Comparison of ENCODE assay signal across 21 cellular contexts in genomic region chr12:15583804-15584203, GRCh38.
"Had no signal": no experiment of that assay in that cellular context is flagged by ENCODE, and none has a peak within 500 bp of the region (broad histone marks: within the 10 kb centered on the region; RNA-seq: fewer than 3 reads in every experiment).

No MANE protein-coding gene starts in this region.

- H3K4me3 Mint-ChIP-seq: activated CD4-positive, alpha-beta T cell treated with anti-CD3 and anti-CD28 coated beads, Interleukin-2, amount 10 ng/mL, durations not matched to agents 7 days and 5 days; activated naive CD4-positive, alpha-beta T cell treated with anti-CD3 and anti-CD28 coated beads for 36 hours; activated naive CD8-positive, alpha-beta T cell treated with anti-CD3 and anti-CD28 coated beads, Interleukin-2, amount 10 ng/mL, durations not matched to agents 7 days and 5 days; activated T-cell treated with anti-CD3 and anti-CD28 coated beads, Interleukin-2, amount 50 U/mL, for 24 hours; central memory CD8-positive, alpha-beta T cell; effector memory CD8-positive, alpha-beta T cell; nephron; stimulated activated memory B cell treated with anti-CD40 and anti-IgM and Interleukin-4, amounts not matched to agents 10 μg/mL and 1 μg/mL and 100 μg/mL, for 72 hours; T-helper 1 cell treated with Interleukin-12 subunit alpha and Interleukin-12 subunit beta and Interleukin-4 antibody, amounts not matched to agents 30 μg/mL and 1 μg/mL, for 36 hours had no signal

- H3K27ac ChIP-seq: breast epithelium, esophagus muscularis mucosa, gastrocnemius medialis, left ventricle myocardium inferior, right lobe of liver, skin epidermis, stomach, suprapubic skin, tibial nerve had no signal

- H3K27ac Mint-ChIP-seq: activated naive CD4-positive, alpha-beta T cell treated with anti-CD3 and anti-CD28 coated beads for 36 hours; activated naive CD8-positive, alpha-beta T cell treated with anti-CD3 and anti-CD28 coated beads, Interleukin-2, amount 10 ng/mL, durations not matched to agents 7 days and 5 days; activated T-cell treated with anti-CD3 and anti-CD28 coated beads, Interleukin-2, amount 50 U/mL, for 24 hours; activated T-helper 2 cell treated with anti-CD3 and anti-CD28 coated beads, Interferon-gamma antibody, Interleukin-2, Interleukin-4, amounts not matched to agents 10 μg/mL and 5 μg/mL and 100 μg/mL, durations not matched to agents 14 hours and 24 hours and 36 hours; effector memory CD8-positive, alpha-beta T cell; stimulated activated memory B cell treated with anti-CD40 and anti-IgM and Interleukin-4, amounts not matched to agents 10 μg/mL and 1 μg/mL and 100 μg/mL, for 72 hours; T-helper 1 cell treated with Interleukin-12 subunit alpha and Interleukin-12 subunit beta and Interleukin-4 antibody, amounts not matched to agents 30 μg/mL and 1 μg/mL, for 36 hours had no signal

- H3K27me3 ChIP-seq: breast epithelium, dorsolateral prefrontal cortex, gastrocnemius medialis, right lobe of liver, stomach, suprapubic skin, tibial nerve had no signal

- H3K9me3 Mint-ChIP-seq: activated CD4-positive, alpha-beta T cell treated with anti-CD3 and anti-CD28 coated beads, Interleukin-2, amount 10 ng/mL, durations not matched to agents 7 days and 5 days; activated naive CD4-positive, alpha-beta T cell treated with anti-CD3 and anti-CD28 coated beads for 36 hours; activated naive CD8-positive, alpha-beta T cell treated with anti-CD3 and anti-CD28 coated beads, Interleukin-2, amount 10 ng/mL, durations not matched to agents 7 days and 5 days; activated T-cell treated with anti-CD3 and anti-CD28 coated beads, Interleukin-2, amount 50 U/mL, for 24 hours; activated T-helper 2 cell treated with anti-CD3 and anti-CD28 coated beads, Interferon-gamma antibody, Interleukin-2, Interleukin-4, amounts not matched to agents 10 μg/mL and 5 μg/mL and 100 μg/mL, durations not matched to agents 14 hours and 24 hours and 36 hours; central memory CD8-positive, alpha-beta T cell; effector memory CD8-positive, alpha-beta T cell; stimulated activated memory B cell treated with anti-CD40 and anti-IgM and Interleukin-4, amounts not matched to agents 10 μg/mL and 1 μg/mL and 100 μg/mL, for 72 hours; T-helper 1 cell treated with Interleukin-12 subunit alpha and Interleukin-12 subunit beta and Interleukin-4 antibody, amounts not matched to agents 30 μg/mL and 1 μg/mL, for 36 hours had no signal

- H3K27me3 Mint-ChIP-seq: activated CD4-positive, alpha-beta T cell treated with anti-CD3 and anti-CD28 coated beads, Interleukin-2, amount 10 ng/mL, durations not matched to agents 7 days and 5 days; activated naive CD8-positive, alpha-beta T cell treated with anti-CD3 and anti-CD28 coated beads, Interleukin-2, amount 10 ng/mL, durations not matched to agents 7 days and 5 days; activated T-cell treated with anti-CD3 and anti-CD28 coated beads, Interleukin-2, amount 50 U/mL, for 24 hours; stimulated activated memory B cell treated with anti-CD40 and anti-IgM and Interleukin-4, amounts not matched to agents 10 μg/mL and 1 μg/mL and 100 μg/mL, for 72 hours had no signal

- H3K9me3 ChIP-seq: breast epithelium, esophagus muscularis mucosa, gastrocnemius medialis, left ventricle myocardium inferior, right lobe of liver, stomach, suprapubic skin, tibial nerve had no signal

- ATAC-seq: effector memory CD8-positive, alpha-beta T cell; gastrocnemius medialis; stimulated activated memory B cell treated with anti-CD40 and anti-IgM and Interleukin-4, amounts not matched to agents 10 μg/mL and 1 μg/mL and 100 μg/mL, for 72 hours had no signal

- H3K4me1 ChIP-seq: breast epithelium, esophagus muscularis mucosa, gastrocnemius medialis, left ventricle myocardium inferior, right lobe of liver, suprapubic skin had no signal

- DNase-seq: activated naive CD8-positive, alpha-beta T cell treated with anti-CD3 and anti-CD28 coated beads, Interleukin-2, amount 10 ng/mL, durations not matched to agents 7 days and 5 days; activated T-cell treated with anti-CD3 and anti-CD28 coated beads, Interleukin-2, amount 50 U/mL, for 24 hours; effector memory CD8-positive, alpha-beta T cell; gastrocnemius medialis; left ventricle myocardium inferior; right lobe of liver; stomach; T1000 had no signal

- H3K4me3 ChIP-seq: breast epithelium, esophagus muscularis mucosa, gastrocnemius medialis, left ventricle myocardium inferior, right lobe of liver, skin epidermis, stomach, suprapubic skin, tibial nerve had no signal

- H3K36me3 ChIP-seq: breast epithelium, esophagus muscularis mucosa, gastrocnemius medialis, left ventricle myocardium inferior, right lobe of liver, stomach, suprapubic skin, tibial nerve had no signal

- H3K4me1 Mint-ChIP-seq: central memory CD8-positive, alpha-beta T cell; stimulated activated memory B cell treated with anti-CD40 and anti-IgM and Interleukin-4, amounts not matched to agents 10 μg/mL and 1 μg/mL and 100 μg/mL, for 72 hours had no signal
